In genomic region chr5:134998068-134998467, GRCh38 we compare ENCODE assay signal across 1 cellular context. TPM values are rescaled to one million over a fixed set of nuclear protein-coding genes. Genes with fewer than 3 reads are reported as not detected.
"Had no signal": no experiment of that assay in that cellular context is flagged by ENCODE, and none has a peak within 500 bp of the region (broad histone marks: within the 10 kb centered on the region; RNA-seq: fewer than 3 reads in every experiment).

No MANE protein-coding gene starts in this region.

RNA-seq across cellular contexts. Expression of gene CATSPER3, which starts 30.4 kb away (rescaled TPM):
- total RNA-seq: G401 had no signal
